10 cellular contexts compared by ENCODE assay signal in genomic region chr7:13908667-13909382, GRCh38.
DNase-seq lines count a peak whose midpoint lies in the region; ATAC-seq, FAIRE-seq and TF ChIP-seq lines count a peak whose summit lies in the region.
"Had no signal": no experiment of that assay in that cellular context is flagged by ENCODE, and none has a peak within 500 bp of the region (broad histone marks: within the 10 kb centered on the region; RNA-seq: fewer than 3 reads in every experiment).

No MANE protein-coding gene starts in this region.

- peaks cover 3 to 15% of the 10 kb centered on the region in 2 experiments; a peak in 3 of 4 replicates for H3K4me1 ChIP-seq in SK-N-SH (ENCODE audit: control insufficient read depth in 1 of 2, insufficient read depth in 2 of 2, low read depth in 1 of 2, low read length in 1 of 2)

- 88% methylated on average over 8 of the region's 8 CpGs for WGBS in SK-N-SH (ENCODE audit: low lambda C conversion rate)

- H3K27ac ChIP-seq in SK-N-SH (ENCODE audit: low read depth in 2 of 2, low read length in 1 of 2): no peak overlapping the region

- H3K4me2 ChIP-seq in SK-N-SH: no peak overlapping the region

- H3K4me3 ChIP-seq in MG63 (no peak overlapping the region), epithelial cell of esophagus (ENCODE audit: low read length) (no peak overlapping the region), SK-N-SH (ENCODE audit: low read depth in 2 of 2, low read length in 1 of 2) (no peak overlapping the region)

- peak; percentile 30 for FAIRE-seq in RCC 7860 (lab: Jason Lieb, UNC)

- H3K79me2 ChIP-seq in SK-N-SH (ENCODE audit: insufficient read depth): no peaks in the 10 kb centered on the region

- ATAC-seq in HG02623 (IDR thresholded peaks at IDR 0.05; ENCODE audit: unreplicated experiment): no peak
- ATAC-seq in HG02763 (IDR thresholded peaks at IDR 0.05; ENCODE audit: unreplicated experiment): no peak
- ATAC-seq: stimulated activated naive CD8-positive, alpha-beta T cell treated with anti-CD3 and anti-CD28 coated beads, Interleukin-15, Interleukin-2, amounts not matched to agents 100 U/mL and 50 U/mL, for 24 hours had no signal

- no peak overlapping the region for H3K9ac ChIP-seq in SK-N-SH

- H3K9me3 ChIP-seq in MG63: no peaks in the 10 kb centered on the region; the same call in 1 of the 2 replicates
- H3K9me3 ChIP-seq in SK-N-SH: no peaks in the 10 kb centered on the region

- POLR2A ChIA-PET in SK-N-SH (lab: Yijun Ruan, JAX): no interaction called here

- H4K20me1 ChIP-seq in SK-N-SH (ENCODE audit: insufficient read depth): no peaks in the 10 kb centered on the region

- no peak for TF ChIP-seq CTCF in epithelial cell of esophagus (IDR thresholded peaks at IDR 0.05; ENCODE audit: insufficient read depth, low read depth, low read length, missing control alignments)
- TF ChIP-seq CTCF in SK-N-SH (IDR thresholded peaks at IDR 0.05): no peak

- peaks cover 4% of the 10 kb centered on the region for H3F3A ChIP-seq in SK-N-SH (replicated peaks; ENCODE audit: insufficient read depth)

- no peak for TF ChIP-seq RAD21 in SK-N-SH (IDR thresholded peaks at IDR 0.05; ENCODE audit: low read length)

- H3K27me3 ChIP-seq in MG63 (no peaks in the 10 kb centered on the region), SK-N-SH (ENCODE audit: insufficient read depth) (no peaks in the 10 kb centered on the region)

- H3K9me2 ChIP-seq in SK-N-SH: no peaks in the 10 kb centered on the region

- DNase-seq in COR-L47 (lab: John Stamatoyannopoulos, UW) (peak; percentile 56), MG63 (peak; percentile 45), RCC 7860 (ENCODE audit: low spot score) (no peak), epithelial cell of esophagus (ENCODE audit: low read depth) (peak; percentile 8), SK-N-SH (no peak)
- DNase-seq in stimulated activated CD4-positive, alpha-beta T cell treated with anti-CD3 and anti-CD28 coated beads, Interleukin-12 subunit alpha, Interleukin-12 subunit beta, amount 100 ng/mL, for 4 hours: no peak
- DNase-seq: NCI-H526 treated with DMSO at 0.1 percent for 48 hours; stimulated activated naive CD8-positive, alpha-beta T cell treated with anti-CD3 and anti-CD28 coated beads, Interleukin-15, Interleukin-2, amounts not matched to agents 100 U/mL and 50 U/mL, for 24 hours had no signal

- H3K36me3 ChIP-seq in MG63 (no peaks in the 10 kb centered on the region; the same call in 1 of the 2 replicates), SK-N-SH (replicated peaks in 1 of 2; ENCODE audit: control insufficient read depth in 1 of 2, insufficient read depth in 2 of 2, low read length in 1 of 2) (peaks cover 4 to 13% of the 10 kb centered on the region in 2 experiments)

- CTCF ChIA-PET in SK-N-SH (lab: Yijun Ruan, JAX): interaction anchor here (0.6 to 1.8 kb wide), 5 partner anchors 10 to 783 kb away, joined by 3 to 8 read pairs (median 4); no protein-coding TSS in a partner anchor

- TF ChIP-seq EP300 in SK-N-SH (IDR thresholded peaks at IDR 0.05; ENCODE audit: borderline replicate concordance in 1 of 2, low read depth in 1 of 2, low read length in 1 of 2): no peak

- H2AFZ ChIP-seq in SK-N-SH (ENCODE audit: low read depth): no peak overlapping the region

TF ChIP-seq in SK-N-SH, 30 proteins besides CTCF, POLR2A, EP300 and RAD21:
- TF ChIP-seq ZBTB33 (IDR thresholded peaks at IDR 0.05; ENCODE audit: borderline replicate concordance, low read depth) (no peak), SMC3 (IDR thresholded peaks at IDR 0.05; ENCODE audit: low read depth, low read length) (no peak)

Comparison
In these comparisons a context has a peak if more than half of its experiments do, and no peak if none do; other contexts are left out.
1. DNase-seq: peak in COR-L47 (single experiment), MG63 (single experiment) and epithelial cell of esophagus (single experiment); none in RCC 7860 (single experiment), stimulated activated CD4-positive, alpha-beta T cell treated with anti-CD3 and anti-CD28 coated beads, Interleukin-12 subunit alpha, Interleukin-12 subunit beta, amount 100 ng/mL, for 4 hours (single experiment) and SK-N-SH (single experiment).